In the genomic region with DNA sequence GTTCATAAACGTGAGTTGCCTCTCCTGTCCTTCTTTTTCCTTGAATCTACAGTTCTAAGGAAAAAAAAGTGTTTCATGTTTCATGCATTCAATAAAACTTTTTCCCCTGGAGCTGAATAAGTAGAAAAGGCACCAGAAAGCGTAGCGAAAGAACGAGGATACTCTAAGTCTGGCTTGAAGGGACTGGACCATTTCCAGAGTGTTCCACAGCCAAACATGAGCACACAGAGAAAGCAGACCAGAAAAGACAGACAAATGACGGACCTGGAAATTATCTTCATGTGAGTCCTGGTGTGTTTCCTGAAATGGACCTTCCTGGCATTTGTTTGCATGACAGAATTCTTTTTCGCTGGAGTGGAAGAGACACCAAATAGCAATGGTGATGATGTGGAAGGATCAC, we compare ENCODE assay signal across 30 cellular contexts.
"Had no signal": no experiment of that assay in that cellular context is flagged by ENCODE, and none has a peak within 500 bp of the region (broad histone marks: within the 10 kb centered on the region; RNA-seq: fewer than 3 reads in every experiment).

No MANE protein-coding gene starts in this region.

- H3K27ac Mint-ChIP-seq: immature natural killer cell, mesothelial cell of epicardium, nephron, neural progenitor cell, type B pancreatic cell had no signal

- H3K9me3 ChIP-seq: esophagus squamous epithelium, gastroesophageal sphincter, heart left ventricle, sigmoid colon, stomach, testis, tibial artery had no signal

- H3K4me3 Mint-ChIP-seq: central memory CD8-positive, alpha-beta T cell; effector memory CD8-positive, alpha-beta T cell; immature natural killer cell; mesothelial cell of epicardium; nephron; neural progenitor cell; stimulated activated effector memory CD8-positive, alpha-beta T cell treated with anti-CD3 and anti-CD28 coated beads, Interleukin-12 subunit alpha, Interleukin-12 subunit beta, amount 100 ng/mL, for 72 hours; type B pancreatic cell had no signal

- H3K4me1 Mint-ChIP-seq: mesothelial cell of epicardium had no signal

- H3K4me3 ChIP-seq: esophagus squamous epithelium, gastroesophageal sphincter, heart left ventricle, lung, neural progenitor cell, sigmoid colon, stomach, testis, tibial artery had no signal

- H3K36me3 ChIP-seq: esophagus squamous epithelium, gastroesophageal sphincter, heart left ventricle, neural progenitor cell, sigmoid colon, stomach, tibial artery had no signal

- H3K4me1 ChIP-seq: foreskin keratinocyte, neural progenitor cell, parathyroid adenoma, testis had no signal

- H3K27me3 ChIP-seq: testis had no signal

- H3K27ac ChIP-seq: esophagus squamous epithelium, foreskin keratinocyte, gastroesophageal sphincter, heart left ventricle, neural progenitor cell, parathyroid adenoma, sigmoid colon, stomach, testis, tibial artery had no signal

- DNase-seq: cortex of kidney; effector memory CD8-positive, alpha-beta T cell; erythroblast; esophagus squamous epithelium; foreskin keratinocyte; heart left ventricle; hippocampal formation; immature natural killer cell; islet precursor cell; kidney glomerular epithelial cell; left colon; mesenchymal stem cell; naive thymus-derived CD4-positive, alpha-beta T cell; right cardiac atrium; sigmoid colon; stimulated activated CD4-positive, alpha-beta T cell treated with anti-CD3 and anti-CD28 coated beads, Interleukin-2, amount 100 ng/mL, for 24 hours; stimulated activated CD4-positive, alpha-beta T cell treated with anti-CD3 and anti-CD28 coated beads, Interleukin-4, amount 100 ng/mL, for 24 hours; stimulated activated naive CD4-positive, alpha-beta T cell treated with Interleukin-2 at 50 U/mL for 16 hours; stomach; testis; tibial artery had no signal

- H3K36me3 Mint-ChIP-seq: immature natural killer cell; mesothelial cell of epicardium; naive thymus-derived CD4-positive, alpha-beta T cell; neural progenitor cell; stimulated activated effector memory CD8-positive, alpha-beta T cell treated with anti-CD3 and anti-CD28 coated beads, Interleukin-12 subunit alpha, Interleukin-12 subunit beta, amount 100 ng/mL, for 72 hours; type B pancreatic cell had no signal

- ATAC-seq: effector memory CD8-positive, alpha-beta T cell; foreskin keratinocyte; gastroesophageal sphincter; left colon; naive thymus-derived CD4-positive, alpha-beta T cell; right cardiac atrium; stimulated activated effector memory CD8-positive, alpha-beta T cell treated with anti-CD3 and anti-CD28 coated beads, Interleukin-12 subunit alpha, Interleukin-12 subunit beta, amount 100 ng/mL, for 72 hours had no signal

- H3K9me3 Mint-ChIP-seq: central memory CD8-positive, alpha-beta T cell; effector memory CD8-positive, alpha-beta T cell; immature natural killer cell; mesothelial cell of epicardium; naive thymus-derived CD4-positive, alpha-beta T cell; nephron; neural progenitor cell; stimulated activated effector memory CD8-positive, alpha-beta T cell treated with anti-CD3 and anti-CD28 coated beads, Interleukin-12 subunit alpha, Interleukin-12 subunit beta, amount 100 ng/mL, for 72 hours; type B pancreatic cell had no signal
